In the genomic region with DNA sequence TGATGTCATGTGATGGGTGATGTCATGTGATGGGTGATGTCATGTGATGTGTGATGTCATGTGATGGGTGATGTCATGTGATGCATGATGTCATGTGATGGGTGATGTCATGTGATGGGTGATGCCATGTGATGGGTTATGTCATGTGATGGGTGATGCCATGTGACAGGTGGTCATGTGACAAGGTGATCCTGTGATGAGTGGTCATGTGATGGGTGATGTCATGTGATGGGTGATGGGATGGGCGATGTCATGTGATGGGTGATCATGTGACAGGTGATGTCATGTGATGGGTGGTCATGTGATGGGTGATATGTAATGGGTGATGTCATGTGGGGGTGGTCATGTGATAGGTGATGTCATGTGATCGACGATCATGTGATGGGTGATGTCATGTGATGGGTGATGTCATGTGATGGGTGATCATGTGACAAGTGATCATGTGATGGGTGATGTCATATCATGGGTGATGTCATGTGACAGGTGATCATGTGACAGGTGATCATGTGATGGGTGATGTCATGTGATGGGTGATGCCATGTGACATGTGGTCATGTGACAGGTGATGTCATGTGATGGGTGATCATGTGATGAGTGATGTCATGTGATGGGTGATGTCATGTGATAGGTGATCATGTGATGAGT, we compare ENCODE assay signal across 9 cellular contexts. TPM values are rescaled to one million over a fixed set of nuclear protein-coding genes. Genes with fewer than 3 reads are reported as not detected.
A peak's percentile ranks its signal among the peaks of the same experiment; 100 is the strongest.
DNase-seq lines count a peak whose midpoint lies in the region; ATAC-seq and TF ChIP-seq lines count a peak whose summit lies in the region.
"Had no signal": no experiment of that assay in that cellular context is flagged by ENCODE, and none has a peak within 500 bp of the region (broad histone marks: within the 10 kb centered on the region; RNA-seq: fewer than 3 reads in every experiment).

No MANE protein-coding gene starts in this region.

- intact Hi-C loops in breast epithelium (cut with DNase I; ENCODE audit: low total_unique reads) = no loop called here
- intact Hi-C loops in Right ventricle myocardium inferior (cut with DNase I) = no loop called here

- no peak overlapping the region for H3K27ac ChIP-seq in RWPE1
- no peak overlapping the region for H3K27ac ChIP-seq in breast epithelium
- H3K27ac ChIP-seq: parathyroid adenoma had no signal

- H3K4me1 ChIP-seq in breast epithelium = no peaks in the 10 kb centered on the region
- H3K4me1 ChIP-seq: parathyroid adenoma had no signal

- H3K27me3 Mint-ChIP-seq in neural crest cell (ENCODE audit: low read depth) = peaks cover 66% of the 10 kb centered on the region

- TF ChIP-seq POLR2A in breast epithelium (IDR thresholded peaks at IDR 0.05) = no peak

- peaks cover 0 to 7% of the 10 kb centered on the region in 2 donors for H3K27me3 ChIP-seq in breast epithelium

- H3K9me3 ChIP-seq in breast epithelium = peaks cover 0 to 9% of the 10 kb centered on the region in 2 donors

- H3K36me3 Mint-ChIP-seq in neural crest cell (ENCODE audit: low read depth) = peaks cover 12% of the 10 kb centered on the region

- CTCF ChIA-PET in RWPE1 (lab: Yijun Ruan, JAX) = no interaction called here

- TF ChIP-seq CTCF in RWPE1 (conservative IDR thresholded peaks at IDR 0.05; ENCODE audit: low read depth) (no peak), breast epithelium (IDR thresholded peaks at IDR 0.05) (no peak), neural crest cell (conservative IDR thresholded peaks at IDR 0.05) (no peak)

- H3K36me3 ChIP-seq in breast epithelium = no peaks in the 10 kb centered on the region

- ATAC-seq in Right ventricle myocardium inferior (no peak), HG02870 (IDR thresholded peaks at IDR 0.05; ENCODE audit: unreplicated experiment) (no peak)

- H3K4me3 ChIP-seq in breast epithelium = no peak overlapping the region

- POLR2A ChIA-PET in RWPE1 (lab: Yijun Ruan, JAX; ENCODE audit: low non-redundant PET) = no interaction called here

- H3K4me1 Mint-ChIP-seq in neural crest cell = peaks cover 9% of the 10 kb centered on the region

- H3K27ac Mint-ChIP-seq in neural crest cell (ENCODE audit: unreplicated experiment) = peak overlapping the region; percentile 83

- peak; percentile 65 for DNase-seq in activated CD4-positive, alpha-beta T cell treated with anti-CD3 and anti-CD28 coated beads for 48 hours
- DNase-seq in activated CD4-positive, alpha-beta T cell treated with anti-CD3 and anti-CD28 coated beads, Interleukin-2, amount 50 U/mL, for 4 hours = no peak
- DNase-seq in RWPE1 (ENCODE audit: low spot score) (peak; percentile 36), breast epithelium (ENCODE audit: low spot score in 2 of 2) (peak; percentile 35 to 42), neural crest cell (ENCODE audit: low read depth, low spot score) (peak; percentile 25), Right ventricle myocardium inferior (ENCODE audit: missing footprints) (no peak), KG1 (lab: John Stamatoyannopoulos, UW) (no peak)

- peak overlapping the region; percentile 54 for H3K4me3 Mint-ChIP-seq in neural crest cell

- H3K9me3 Mint-ChIP-seq in neural crest cell = peaks cover 20% of the 10 kb centered on the region

RNA-seq across cellular contexts. Expression of a gene that starts 17.2 kb away (rescaled TPM):
- total RNA-seq in breast epithelium (under 1 TPM in 2 of 3 donors, not detected in 1; 0.32 to 0.88 TPM), neural crest cell (not detected in 2 replicates), Right ventricle myocardium inferior (0.19 TPM)

RNA-seq across cellular contexts. Expression of a gene that starts 31.8 kb away (rescaled TPM):
- total RNA-seq in breast epithelium (1 to 10 TPM in 1 of 3 donors, under 1 TPM in 2; 0.33 to 2.1 (median 0.59) TPM), neural crest cell (not detected in 2 replicates), Right ventricle myocardium inferior (1.2 TPM)

RNA-seq across cellular contexts. Expression of a gene that starts 47.7 kb away (rescaled TPM):
- total RNA-seq in breast epithelium (10 to 100 TPM in 2 of 3 donors, 1 to 10 TPM in 1; 6.2 to 15.7 (median 10.2) TPM), neural crest cell (not detected in 2 replicates), Right ventricle myocardium inferior (2.4 TPM)

RNA-seq across cellular contexts. Expression of a gene that starts 53.2 kb away (rescaled TPM):
- 1 to 10 TPM in 1 of 3 donors, not detected in 2; 1.5 TPM for total RNA-seq in breast epithelium
- total RNA-seq in neural crest cell = not detected in 2 replicates
- not detected for total RNA-seq in Right ventricle myocardium inferior

Comparison
In these comparisons a context has a peak if more than half of its experiments do, and no peak if none do; other contexts are left out.
1. DNase-seq: peak in activated CD4-positive, alpha-beta T cell treated with anti-CD3 and anti-CD28 coated beads for 48 hours (single experiment), RWPE1 (single experiment), breast epithelium (2 of 2) and neural crest cell (single experiment); none in activated CD4-positive, alpha-beta T cell treated with anti-CD3 and anti-CD28 coated beads, Interleukin-2, amount 50 U/mL, for 4 hours (0 of 2), Right ventricle myocardium inferior (single experiment) and KG1 (single experiment).